In the genomic region with DNA sequence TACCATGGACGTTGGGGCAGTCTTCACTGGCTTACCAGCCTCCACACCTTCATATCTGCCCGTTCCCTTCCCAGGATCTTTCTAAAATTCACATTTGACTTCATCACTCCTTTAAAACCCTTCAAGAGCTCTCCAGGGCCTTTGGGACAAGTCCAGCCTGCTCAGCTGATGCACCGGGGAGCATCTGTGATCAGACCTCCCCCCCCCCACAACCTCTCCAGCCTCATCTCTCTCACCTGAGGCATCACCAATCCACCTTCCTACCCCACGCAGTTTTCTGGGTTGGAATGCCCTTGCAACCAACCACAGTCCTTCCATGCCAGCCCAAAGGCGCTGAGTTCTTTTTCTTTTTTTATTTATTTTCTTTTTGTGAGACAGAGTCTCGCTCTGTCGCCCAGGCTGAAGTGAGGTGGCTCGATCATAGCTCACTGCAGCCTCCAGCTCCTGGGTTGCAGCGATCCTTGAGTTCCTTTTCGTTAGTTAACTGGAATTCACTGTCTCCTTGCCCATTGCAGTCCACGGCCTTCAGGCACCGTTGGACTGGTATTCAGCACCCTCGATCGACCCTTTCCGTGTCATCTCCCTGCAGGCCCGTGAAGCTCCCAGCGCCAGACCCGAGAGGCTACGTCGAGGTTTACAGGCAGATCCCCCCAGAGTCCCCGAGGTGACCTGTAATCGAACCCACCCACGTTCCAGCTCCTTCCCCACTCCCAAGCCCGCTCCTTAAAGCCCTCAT, we compare ENCODE assay signal across 7 cellular contexts. TPM values are rescaled to one million over a fixed set of nuclear protein-coding genes. Genes with fewer than 3 reads are reported as not detected.
DNase-seq lines count a peak whose midpoint lies in the region; ATAC-seq and TF ChIP-seq lines count a peak whose summit lies in the region.

No MANE protein-coding gene starts in this region.

- H3K9me3 Mint-ChIP-seq in memory B cell: no peaks in the 10 kb centered on the region

- TF ChIP-seq CTCF in vagina (IDR thresholded peaks at IDR 0.05): no peak

- peaks cover 40% of the 10 kb centered on the region for H3K36me3 ChIP-seq in NT2/D1 (ENCODE audit: insufficient read depth, insufficient read length, low read length)
- peaks cover 0 to under 1% of the 10 kb centered on the region in 2 donors for H3K36me3 ChIP-seq in vagina

- peaks cover 2% of the 10 kb centered on the region for H3K4me1 ChIP-seq in NT2/D1 (ENCODE audit: insufficient read depth, insufficient read length)
- H3K4me1 ChIP-seq in vagina: peaks cover 30% of the 10 kb centered on the region

- no peaks in the 10 kb centered on the region for H3K9me3 ChIP-seq in NT2/D1 (ENCODE audit: insufficient read depth, low read length)
- no peaks in the 10 kb centered on the region for H3K9me3 ChIP-seq in vagina

- H3K27ac Mint-ChIP-seq in memory B cell: peak overlapping the region; percentile 19

- no peak for TF ChIP-seq POLR2A in vagina (IDR thresholded peaks at IDR 0.05)

- H3K27ac ChIP-seq in vagina: peak overlapping the region; percentile 68

- H3K4me3 Mint-ChIP-seq in memory B cell: peak overlapping the region; percentile 74

- H3K4me3 ChIP-seq in NT2/D1 (ENCODE audit: insufficient read length, low read depth): peak overlapping the region; percentile 99
- H3K4me3 ChIP-seq in vagina: peak overlapping the region; percentile 92 to 95

- ATAC-seq in GM21515 (IDR thresholded peaks at IDR 0.05; ENCODE audit: unreplicated experiment) (peak; percentile 4), memory B cell (ENCODE audit: low read depth) (no peak), HG02981 (IDR thresholded peaks at IDR 0.05; ENCODE audit: unreplicated experiment) (no peak)

- H3K27me3 ChIP-seq in NT2/D1 (ENCODE audit: insufficient read depth, insufficient read length) (no peaks in the 10 kb centered on the region), vagina (no peaks in the 10 kb centered on the region)

- peaks cover 5% of the 10 kb centered on the region for H3K36me3 Mint-ChIP-seq in memory B cell

- intact Hi-C loops in vagina (cut with DNase I): no loop called here

- H3K9ac ChIP-seq in NT2/D1 (ENCODE audit: insufficient read length, low read depth): peak overlapping the region; percentile 98

- H3K4me1 Mint-ChIP-seq in memory B cell: peaks cover 16% of the 10 kb centered on the region

- H3K27me3 Mint-ChIP-seq in memory B cell: no peaks in the 10 kb centered on the region

- no peak for DNase-seq in NT2/D1 (ENCODE audit: low read depth, low spot score)
- peak; percentile 22 for DNase-seq in dermis blood vessel endothelial cell
- no peak for DNase-seq in memory B cell (ENCODE audit: low spot score in 2 of 2)
- no peak for DNase-seq in vagina (ENCODE audit: extremely low spot score in 2 of 2)
- DNase-seq in COLO668 (lab: John Stamatoyannopoulos, UW; ENCODE audit: unreplicated experiment): no peak

RNA-seq across cellular contexts. Expression of a gene that starts 0.7 kb away (rescaled TPM):
- total RNA-seq in dermis blood vessel endothelial cell (11.6 and 25.5 TPM in 2 replicates), vagina (8.3 TPM)

RNA-seq across cellular contexts. Expression of a gene that starts 0.8 kb away (rescaled TPM):
- total RNA-seq in dermis blood vessel endothelial cell (21.6 and 28.8 TPM in 2 replicates), vagina (11.0 TPM)

RNA-seq across cellular contexts. Expression of a gene that starts 14.7 kb away (rescaled TPM):
- total RNA-seq in dermis blood vessel endothelial cell: 19.9 and 22.4 TPM in 2 replicates
- 20.1 TPM for total RNA-seq in vagina

RNA-seq across cellular contexts. Expression of a gene that starts 30.6 kb away (rescaled TPM):
- total RNA-seq in dermis blood vessel endothelial cell (94.3 and 147 TPM in 2 replicates), vagina (15.5 TPM)

RNA-seq across cellular contexts. Expression of a gene that starts 53.6 kb away (rescaled TPM):
- 10.1 and 13.1 TPM in 2 replicates for total RNA-seq in dermis blood vessel endothelial cell
- total RNA-seq in vagina: 19.6 TPM
